In the genomic region with DNA sequence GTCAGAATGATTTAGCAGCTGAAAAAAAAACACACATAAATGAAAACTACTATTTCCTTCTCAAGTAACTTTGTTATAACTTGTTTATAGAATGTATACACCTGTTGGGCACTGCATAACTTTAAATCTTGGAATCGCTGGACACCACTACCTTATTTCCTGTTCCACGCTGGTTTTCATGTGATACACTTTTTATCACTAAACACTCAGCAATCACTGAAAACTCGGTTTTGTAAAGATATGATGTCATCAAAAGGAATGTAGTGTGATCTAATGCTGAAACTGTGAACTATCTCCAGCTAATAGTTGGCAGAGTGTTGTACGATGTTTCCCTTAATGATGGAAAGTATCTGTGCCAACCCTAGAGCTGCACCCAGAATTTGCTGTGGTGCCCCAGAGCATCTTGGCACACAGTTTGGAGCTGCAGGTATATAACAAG, we compare ENCODE assay signal across 1 cellular context.
TF ChIP-seq lines count a peak whose summit lies in the region.

No MANE protein-coding gene starts in this region.

TF ChIP-seq in HEK293, 187 proteins besides CTCF, POLR2A, EP300 and RAD21 (continued from another document):
- TF ChIP-seq, protein P1, sequence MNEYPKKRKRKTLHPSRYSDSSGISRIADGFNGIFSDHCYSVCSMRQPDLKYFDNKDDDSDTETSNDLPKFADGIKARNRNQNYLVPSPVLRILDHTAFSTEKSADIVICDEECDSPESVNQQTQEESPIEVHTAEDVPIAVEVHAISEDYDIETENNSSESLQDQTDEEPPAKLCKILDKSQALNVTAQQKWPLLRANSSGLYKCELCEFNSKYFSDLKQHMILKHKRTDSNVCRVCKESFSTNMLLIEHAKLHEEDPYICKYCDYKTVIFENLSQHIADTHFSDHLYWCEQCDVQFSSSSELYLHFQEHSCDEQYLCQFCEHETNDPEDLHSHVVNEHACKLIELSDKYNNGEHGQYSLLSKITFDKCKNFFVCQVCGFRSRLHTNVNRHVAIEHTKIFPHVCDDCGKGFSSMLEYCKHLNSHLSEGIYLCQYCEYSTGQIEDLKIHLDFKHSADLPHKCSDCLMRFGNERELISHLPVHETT (tag by site-specific recombination; IDR thresholded peaks at IDR 0.05): peak; percentile 71; the same call in 1 of the 2 replicates
- TF ChIP-seq, protein P2, sequence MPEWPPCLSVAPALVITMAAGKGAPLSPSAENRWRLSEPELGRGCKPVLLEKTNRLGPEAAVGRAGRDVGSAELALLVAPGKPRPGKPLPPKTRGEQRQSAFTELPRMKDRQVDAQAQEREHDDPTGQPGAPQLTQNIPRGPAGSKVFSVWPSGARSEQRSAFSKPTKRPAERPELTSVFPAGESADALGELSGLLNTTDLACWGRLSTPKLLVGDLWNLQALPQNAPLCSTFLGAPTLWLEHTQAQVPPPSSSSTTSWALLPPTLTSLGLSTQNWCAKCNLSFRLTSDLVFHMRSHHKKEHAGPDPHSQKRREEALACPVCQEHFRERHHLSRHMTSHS (tag by site-specific recombination; IDR thresholded peaks at IDR 0.05): no peak
- peak; percentile 23; the same call in 1 of the 2 replicates for TF ChIP-seq KLF10 (tag by site-specific recombination; IDR thresholded peaks at IDR 0.05)
- TF ChIP-seq ZNF510 (tag by site-specific recombination; IDR thresholded peaks at IDR 0.05; ENCODE audit: insufficient replicate concordance): no peak
- TF ChIP-seq PRDM1 (tag by site-specific recombination; IDR thresholded peaks at IDR 0.05): peak; percentile 90
- TF ChIP-seq ZNF629 (tag by site-specific recombination; IDR thresholded peaks at IDR 0.05): peak; percentile 96
- TF ChIP-seq, protein P3, sequence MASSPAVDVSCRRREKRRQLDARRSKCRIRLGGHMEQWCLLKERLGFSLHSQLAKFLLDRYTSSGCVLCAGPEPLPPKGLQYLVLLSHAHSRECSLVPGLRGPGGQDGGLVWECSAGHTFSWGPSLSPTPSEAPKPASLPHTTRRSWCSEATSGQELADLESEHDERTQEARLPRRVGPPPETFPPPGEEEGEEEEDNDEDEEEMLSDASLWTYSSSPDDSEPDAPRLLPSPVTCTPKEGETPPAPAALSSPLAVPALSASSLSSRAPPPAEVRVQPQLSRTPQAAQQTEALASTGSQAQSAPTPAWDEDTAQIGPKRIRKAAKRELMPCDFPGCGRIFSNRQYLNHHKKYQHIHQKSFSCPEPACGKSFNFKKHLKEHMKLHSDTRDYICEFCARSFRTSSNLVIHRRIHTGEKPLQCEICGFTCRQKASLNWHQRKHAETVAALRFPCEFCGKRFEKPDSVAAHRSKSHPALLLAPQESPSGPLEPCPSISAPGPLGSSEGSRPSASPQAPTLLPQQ (tag by site-specific recombination; IDR thresholded peaks at IDR 0.05): 0 out of 2 replicates have a peak, but pooled peaks have one; percentile 31
- 0 out of 2 replicates have a peak, but pooled peaks have one; percentile 56 for TF ChIP-seq ZNF391 (tag by site-specific recombination; IDR thresholded peaks at IDR 0.05; ENCODE audit: borderline replicate concordance, low read depth)
- TF ChIP-seq, protein P4, sequence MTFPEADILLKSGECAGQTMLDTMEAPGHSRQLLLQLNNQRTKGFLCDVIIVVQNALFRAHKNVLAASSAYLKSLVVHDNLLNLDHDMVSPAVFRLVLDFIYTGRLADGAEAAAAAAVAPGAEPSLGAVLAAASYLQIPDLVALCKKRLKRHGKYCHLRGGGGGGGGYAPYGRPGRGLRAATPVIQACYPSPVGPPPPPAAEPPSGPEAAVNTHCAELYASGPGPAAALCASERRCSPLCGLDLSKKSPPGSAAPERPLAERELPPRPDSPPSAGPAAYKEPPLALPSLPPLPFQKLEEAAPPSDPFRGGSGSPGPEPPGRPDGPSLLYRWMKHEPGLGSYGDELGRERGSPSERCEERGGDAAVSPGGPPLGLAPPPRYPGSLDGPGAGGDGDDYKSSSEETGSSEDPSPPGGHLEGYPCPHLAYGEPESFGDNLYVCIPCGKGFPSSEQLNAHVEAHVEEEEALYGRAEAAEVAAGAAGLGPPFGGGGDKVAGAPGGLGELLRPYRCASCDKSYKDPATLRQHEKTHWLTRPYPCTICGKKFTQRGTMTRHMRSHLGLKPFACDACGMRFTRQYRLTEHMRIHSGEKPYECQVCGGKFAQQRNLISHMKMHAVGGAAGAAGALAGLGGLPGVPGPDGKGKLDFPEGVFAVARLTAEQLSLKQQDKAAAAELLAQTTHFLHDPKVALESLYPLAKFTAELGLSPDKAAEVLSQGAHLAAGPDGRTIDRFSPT (tag by site-specific recombination; IDR thresholded peaks at IDR 0.05): peak; percentile 91
- TF ChIP-seq, protein P5, sequence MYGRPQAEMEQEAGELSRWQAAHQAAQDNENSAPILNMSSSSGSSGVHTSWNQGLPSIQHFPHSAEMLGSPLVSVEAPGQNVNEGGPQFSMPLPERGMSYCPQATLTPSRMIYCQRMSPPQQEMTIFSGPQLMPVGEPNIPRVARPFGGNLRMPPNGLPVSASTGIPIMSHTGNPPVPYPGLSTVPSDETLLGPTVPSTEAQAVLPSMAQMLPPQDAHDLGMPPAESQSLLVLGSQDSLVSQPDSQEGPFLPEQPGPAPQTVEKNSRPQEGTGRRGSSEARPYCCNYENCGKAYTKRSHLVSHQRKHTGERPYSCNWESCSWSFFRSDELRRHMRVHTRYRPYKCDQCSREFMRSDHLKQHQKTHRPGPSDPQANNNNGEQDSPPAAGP (tag by site-specific recombination; IDR thresholded peaks at IDR 0.05): no peak
- TF ChIP-seq, protein P6, sequence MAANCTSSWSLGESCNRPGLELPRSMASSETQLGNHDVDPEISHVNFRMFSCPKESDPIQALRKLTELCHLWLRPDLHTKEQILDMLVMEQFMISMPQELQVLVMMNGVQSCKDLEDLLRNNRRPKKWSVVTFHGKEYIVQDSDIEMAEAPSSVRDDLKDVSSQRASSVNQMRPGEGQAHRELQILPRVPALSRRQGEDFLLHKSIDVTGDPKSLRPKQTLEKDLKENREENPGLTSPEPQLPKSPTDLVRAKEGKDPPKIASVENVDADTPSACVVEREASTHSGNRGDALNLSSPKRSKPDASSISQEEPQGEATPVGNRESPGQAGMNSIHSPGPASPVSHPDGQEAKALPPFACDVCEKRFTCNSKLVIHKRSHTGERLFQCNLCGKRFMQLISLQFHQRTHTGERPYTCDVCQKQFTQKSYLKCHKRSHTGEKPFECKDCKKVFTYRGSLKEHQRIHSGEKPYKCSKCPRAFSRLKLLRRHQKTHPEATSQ (tag by site-specific recombination; IDR thresholded peaks at IDR 0.05): no peak
- TF ChIP-seq ZBTB7A (tag by site-specific recombination; IDR thresholded peaks at IDR 0.05; ENCODE audit: low read depth): no peak
- no peak for TF ChIP-seq ZNF140 (tag by site-specific recombination; IDR thresholded peaks at IDR 0.05)
- TF ChIP-seq ZNF792 (tag by site-specific recombination; IDR thresholded peaks at IDR 0.05): no peak
- TF ChIP-seq ZNF214 (tag by site-specific recombination; IDR thresholded peaks at IDR 0.05; ENCODE audit: borderline replicate concordance): no peak
- TF ChIP-seq ZNF394 (tag by site-specific recombination; IDR thresholded peaks at IDR 0.05; ENCODE audit: borderline replicate concordance): peak; percentile 22; the same call in 1 of the 2 replicates
- 0 out of 2 replicates have a peak, but pooled peaks have one; percentile 29 for TF ChIP-seq BCL11A (tag by site-specific recombination; IDR thresholded peaks at IDR 0.05; ENCODE audit: low read depth)
- TF ChIP-seq ZNF24 (tag by site-specific recombination; IDR thresholded peaks at IDR 0.05): peak; percentile 51; the same call in 1 of the 2 replicates
- peak; percentile 81 for TF ChIP-seq ZNF366 (tag by site-specific recombination; conservative IDR thresholded peaks at IDR 0.05)
- TF ChIP-seq BCL11B (tag by site-specific recombination; IDR thresholded peaks at IDR 0.05; ENCODE audit: low read depth): no peak
- TF ChIP-seq, protein P7, sequence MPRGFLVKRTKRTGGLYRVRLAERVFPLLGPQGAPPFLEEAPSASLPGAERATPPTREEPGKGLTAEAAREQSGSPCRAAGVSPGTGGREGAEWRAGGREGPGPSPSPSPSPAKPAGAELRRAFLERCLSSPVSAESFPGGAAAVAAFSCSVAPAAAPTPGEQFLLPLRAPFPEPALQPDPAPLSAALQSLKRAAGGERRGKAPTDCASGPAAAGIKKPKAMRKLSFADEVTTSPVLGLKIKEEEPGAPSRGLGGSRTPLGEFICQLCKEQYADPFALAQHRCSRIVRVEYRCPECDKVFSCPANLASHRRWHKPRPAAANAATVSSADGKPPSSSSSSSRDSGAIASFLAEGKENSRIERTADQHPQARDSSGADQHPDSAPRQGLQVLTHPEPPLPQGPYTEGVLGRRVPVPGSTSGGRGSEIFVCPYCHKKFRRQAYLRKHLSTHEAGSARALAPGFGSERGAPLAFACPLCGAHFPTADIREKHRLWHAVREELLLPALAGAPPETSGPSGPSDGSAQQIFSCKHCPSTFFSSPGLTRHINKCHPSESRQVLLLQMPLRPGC (tag by site-specific recombination; IDR thresholded peaks at IDR 0.05): no peak
- TF ChIP-seq MYNN (tag by site-specific recombination; IDR thresholded peaks at IDR 0.05; ENCODE audit: borderline replicate concordance): no peak
- TF ChIP-seq KLF8 (tag by site-specific recombination; IDR thresholded peaks at IDR 0.05): no peak
- TF ChIP-seq ZBTB21 (tag by site-specific recombination; IDR thresholded peaks at IDR 0.05): peak; percentile 92
- 0 out of 2 replicates have a peak, but pooled peaks have one; percentile 5 for TF ChIP-seq FEZF1 (tag by site-specific recombination; IDR thresholded peaks at IDR 0.05)
- no peak for TF ChIP-seq ZNF155 (tag by site-specific recombination; IDR thresholded peaks at IDR 0.05)
- no peak for TF ChIP-seq SETDB1 (IDR thresholded peaks at IDR 0.05; ENCODE audit: insufficient read length, low read length)
- TF ChIP-seq ZNF558 (tag by site-specific recombination; IDR thresholded peaks at IDR 0.05): peak; percentile 48; the same call in 1 of the 2 replicates
